In the genomic region with DNA sequence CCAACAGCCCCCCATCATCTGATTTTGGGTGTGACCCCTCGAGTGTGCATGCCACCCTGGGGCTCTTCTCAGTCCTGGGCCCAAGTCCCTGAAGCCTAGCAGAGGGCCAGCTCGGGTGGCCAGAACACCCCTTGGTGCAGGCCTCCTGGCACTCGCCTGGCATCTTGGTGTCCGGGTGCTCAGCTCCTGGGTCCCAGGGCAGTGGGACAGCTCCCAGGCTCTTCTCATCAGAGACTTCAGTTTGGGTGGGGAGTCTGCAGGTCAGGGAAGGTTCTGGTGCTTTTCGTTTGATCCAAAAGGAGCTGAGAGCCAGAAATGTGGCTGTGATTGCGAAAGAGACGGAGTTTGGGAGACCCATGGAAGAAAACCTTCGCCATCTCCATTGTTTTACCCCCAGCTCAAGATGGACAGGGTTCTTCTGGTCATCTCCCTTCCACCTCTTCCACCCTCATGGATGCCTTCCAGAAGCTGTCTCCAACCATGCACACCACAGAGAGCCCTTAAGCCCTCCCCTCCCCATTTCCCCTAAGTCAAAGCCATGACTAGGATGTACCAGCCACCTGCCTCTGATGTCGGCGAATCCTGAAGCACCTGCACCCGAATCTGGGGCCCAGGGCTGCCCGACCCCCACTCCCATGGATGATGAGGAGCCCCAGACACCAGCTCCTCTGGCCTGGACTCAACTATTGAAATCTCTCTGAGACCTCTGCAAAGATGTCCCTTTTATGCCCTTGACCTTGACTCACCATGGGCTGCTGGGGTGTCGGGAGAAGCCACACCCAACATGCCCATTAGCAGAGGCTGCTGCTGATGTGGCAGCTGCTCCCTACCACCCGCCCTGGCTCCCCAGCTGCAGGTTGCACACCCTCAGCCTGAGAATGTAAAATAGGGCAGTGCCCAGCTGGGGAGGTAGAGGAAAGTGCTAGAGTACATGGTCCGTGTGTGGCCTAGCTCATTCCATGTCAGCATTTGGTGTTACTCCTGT, we compare ENCODE assay signal across 18 cellular contexts. TPM values are rescaled to one million over a fixed set of nuclear protein-coding genes. Genes with fewer than 3 reads are reported as not detected.
DNase-seq lines count a peak whose midpoint lies in the region; ATAC-seq, FAIRE-seq and TF ChIP-seq lines count a peak whose summit lies in the region.
"Had no signal": no experiment of that assay in that cellular context is flagged by ENCODE, and none has a peak within 500 bp of the region (broad histone marks: within the 10 kb centered on the region; RNA-seq: fewer than 3 reads in every experiment).

No MANE protein-coding gene starts in this region.

- no peak overlapping the region for H2AK5ac ChIP-seq in H9 (ENCODE audit: insufficient read length, low read length)
- H2AK5ac ChIP-seq in H1 (ENCODE audit: low read depth, low read length): 0 out of 2 replicates have a peak overlapping the region, but pooled peaks have one; percentile 8

- no peak overlapping the region for H3K27ac Mint-ChIP-seq in H9
- H3K27ac Mint-ChIP-seq: CD8-positive, alpha-beta memory T cell; HFFc6 had no signal

- H4K91ac ChIP-seq in H9 (ENCODE audit: insufficient read length, low read depth, low read length) (no peak overlapping the region), H1 (replicated peaks; ENCODE audit: insufficient read length, low read length) (no peak overlapping the region)

- no peak for ATAC-seq in GM18511 (IDR thresholded peaks at IDR 0.05; ENCODE audit: unreplicated experiment)

- no peak overlapping the region for H3T11ph ChIP-seq in H9 (ENCODE audit: low read length)

- H3K27me3 Mint-ChIP-seq in H9 (ENCODE audit: low read depth): no peaks in the 10 kb centered on the region; the same call in none of the 2 replicates

- H4K8ac ChIP-seq in H9 (replicated peaks; ENCODE audit: insufficient read length, low read depth, low read length) (no peak overlapping the region), H1 (ENCODE audit: extremely low read depth, insufficient read depth, low read length) (no peak overlapping the region)

- TF ChIP-seq EP300 in H1 (IDR thresholded peaks at IDR 0.05; ENCODE audit: borderline replicate concordance in 1 of 2, low read depth in 2 of 2, low read length in 2 of 2): no peak

- no peak overlapping the region for H4K5ac ChIP-seq in H9 (ENCODE audit: insufficient read length, low read depth, low read length)
- no peak overlapping the region for H4K5ac ChIP-seq in H1 (ENCODE audit: insufficient read length, low read depth, low read length)

- TF ChIP-seq RAD21 in H1 (IDR thresholded peaks at IDR 0.05 in 1 of 2, conservative IDR thresholded peaks at IDR 0.05 in 1 of 2; ENCODE audit: low read depth in 2 of 2, low read length in 2 of 2): no peak

- H3K23me2 ChIP-seq in H9 (ENCODE audit: insufficient read length, low read depth, low read length, poor library complexity, severe bottlenecking) (no peaks in the 10 kb centered on the region), H1 (ENCODE audit: low read depth, low read length) (no peaks in the 10 kb centered on the region)

- H2BK20ac ChIP-seq in H9 (ENCODE audit: low read depth, low read length, poor library complexity, severe bottlenecking) (no peak overlapping the region), H1 (ENCODE audit: low read length) (no peak overlapping the region)

- H3K27ac ChIP-seq in H9 (ENCODE audit: insufficient read length, low read depth, low read length) (no peak overlapping the region), H1 (ENCODE audit: low read depth, low read length) (no peak overlapping the region)
- H3K27ac ChIP-seq: RWPE1 had no signal

- H3K4me2 ChIP-seq in H9 (ENCODE audit: insufficient read depth, insufficient read length, low read length) (no peak overlapping the region), H1 (ENCODE audit: insufficient read depth in 1 of 2, low read depth in 2 of 2, low read length in 2 of 2) (no peak overlapping the region)

- CTCF ChIA-PET in H1 (lab: Charles Lee; ENCODE audit: partially characterized antibody): interaction anchor here (0.9 to 19.4 kb wide), 10 partner anchors 15 to 293 kb away, joined by 3 to 162 read pairs (median 4); no protein-coding TSS in a partner anchor

- peaks cover 0 to 4% (median 0%) of the 10 kb centered on the region in 3 experiments; a peak in 2 of 7 replicates for H3K36me3 Mint-ChIP-seq in H9 (ENCODE audit: insufficient read depth in 1 of 3, low read depth in 3 of 3)
- H3K36me3 Mint-ChIP-seq: CD8-positive, alpha-beta memory T cell had no signal

- H2AFZ ChIP-seq in H9 (ENCODE audit: low read length): no peak overlapping the region
- no peak overlapping the region for H2AFZ ChIP-seq in H1 (ENCODE audit: low read length)

- H4K20me1 ChIP-seq in H9 (ENCODE audit: control insufficient read depth, insufficient read depth, insufficient read length) (no peaks in the 10 kb centered on the region), H1 (replicated peaks in 1 of 2; ENCODE audit: control insufficient read depth in 1 of 2, insufficient read depth in 2 of 2, low read length in 2 of 2) (peaks cover 0 to 2% of the 10 kb centered on the region in 2 experiments)

- no peak overlapping the region for H3K4me3 Mint-ChIP-seq in H9
- H3K4me3 Mint-ChIP-seq: CD8-positive, alpha-beta memory T cell; HFFc6 had no signal

- no CpG with 5 or more reads among the region's 15 CpGs for WGBS in H9 (ENCODE audit: extremely low coverage, insufficient read length, low lambda C conversion rate)
- WGBS in H1 (ENCODE audit: extremely low coverage in 1 of 2, insufficient coverage in 1 of 2, insufficient read length in 1 of 2, insufficient replicate concordance in 2 of 2, low coverage in 1 of 2, low lambda C conversion rate in 2 of 2, missing lambda C conversion rate in 1 of 2), 2 experiments: 91% methylated on average over 13 of the region's 15 CpGs; no CpG with 5 or more reads in 1 of the 2 experiments

- no peak overlapping the region for H3K18ac ChIP-seq in H9 (ENCODE audit: insufficient read length, low read depth, low read length)
- no peak overlapping the region for H3K18ac ChIP-seq in H1 (ENCODE audit: extremely low read depth, low read length)

- H3K79me1 ChIP-seq in H9 (ENCODE audit: insufficient read depth, low read depth, low read length, poor library complexity, severe bottlenecking) (no peaks in the 10 kb centered on the region), H1 (ENCODE audit: low read depth, low read length) (no peaks in the 10 kb centered on the region)

- H2BK12ac ChIP-seq in H9 (ENCODE audit: insufficient read length, low read depth, low read length): no peak overlapping the region
- no peak overlapping the region for H2BK12ac ChIP-seq in H1 (ENCODE audit: low read depth, low read length)

- H3K23ac ChIP-seq in H9 (ENCODE audit: insufficient read length, low read depth, low read length): no peak overlapping the region
- no peak overlapping the region for H3K23ac ChIP-seq in H1 (ENCODE audit: insufficient read length)

- H3K27me3 ChIP-seq in H9 (ENCODE audit: insufficient read depth, low read length) (no peaks in the 10 kb centered on the region), H1 (replicated peaks in 1 of 4; ENCODE audit: control insufficient read depth in 3 of 4, extremely low read depth in 1 of 4, insufficient read depth in 3 of 4, low read length in 3 of 4) (no peaks in the 10 kb centered on the region; a peak in 1 of 7 replicates)

- H3K14ac ChIP-seq in H9 (ENCODE audit: insufficient read depth, low read length) (no peak overlapping the region), H1 (ENCODE audit: insufficient read length) (no peak overlapping the region)

- no peak overlapping the region for H3K4me3 ChIP-seq in H1 (ENCODE audit: extremely low read depth in 1 of 4, insufficient read depth in 2 of 4, low read depth in 3 of 4, low read length in 4 of 4)

- H3K4me1 Mint-ChIP-seq in H9: peaks cover 6 to 8% of the 10 kb centered on the region in 2 experiments; a peak in 2 of 4 replicates
- H3K4me1 Mint-ChIP-seq: CD8-positive, alpha-beta memory T cell had no signal

- H3K9me3 Mint-ChIP-seq in H9: no peaks in the 10 kb centered on the region
- H3K9me3 Mint-ChIP-seq: HFFc6 had no signal

- peak; percentile 6 for DNase-seq in D341Med (ENCODE audit: low spot score)
- peak; percentile 13 for DNase-seq in H9
- DNase-seq in H1 (ENCODE audit: low read depth in 1 of 2, low spot score in 2 of 2): peak in 1 of 2 experiments; percentile 22
- peak; percentile 4 for DNase-seq in stimulated activated CD8-positive, alpha-beta memory T cell treated with anti-CD3 and anti-CD28 coated beads, Interleukin-4, amount 100 ng/mL, for 48 hours
- no peak for DNase-seq in SW480 (ENCODE audit: low spot score)
- no peak for DNase-seq in erythroblast (lab: John Stamatoyannopoulos, UW)
- DNase-seq: C1 segment of cervical spinal cord; CD8-positive, alpha-beta memory T cell; HFFc6; NCI-H1417 treated with DMSO at 0.1 percent for 48 hours; NCI-H1930; NCI-H345; NCI-H524 treated with DMSO at 0.1 percent for 48 hours had no signal

- H3K56ac ChIP-seq in H9 (ENCODE audit: insufficient read length, low read depth, low read length) (no peak overlapping the region), H1 (replicated peaks; ENCODE audit: insufficient read length, low read depth, low read length) (no peak overlapping the region)

- FAIRE-seq in H1 (lab: Jason Lieb, UNC): no peak
- FAIRE-seq: D721Med, GM12891 had no signal

- H2BK15ac ChIP-seq in H9 (ENCODE audit: low read depth, low read length) (no peak overlapping the region), H1 (ENCODE audit: low read length) (no peak overlapping the region)

- TF ChIP-seq CTCF in H9 (conservative IDR thresholded peaks at IDR 0.05) (no peak), H1 (IDR thresholded peaks at IDR 0.05; ENCODE audit: control extremely low read depth in 1 of 3, insufficient read depth in 1 of 3, low read depth in 1 of 3, low read length in 3 of 3) (no peak)

- H3K9ac ChIP-seq in H9 (ENCODE audit: extremely low read depth, insufficient read length, low read length): no peak overlapping the region
- no peak overlapping the region for H3K9ac ChIP-seq in H1 (replicated peaks in 1 of 4; ENCODE audit: extremely low read depth in 1 of 4, low read depth in 3 of 4, low read length in 3 of 4)

- H2BK5ac ChIP-seq in H9 (ENCODE audit: insufficient read length, low read length) (no peak overlapping the region), H1 (ENCODE audit: low read depth, low read length) (no peak overlapping the region)

- H2BK120ac ChIP-seq in H9 (ENCODE audit: low read depth, low read length, poor library complexity, severe bottlenecking) (no peak overlapping the region), H1 (replicated peaks; ENCODE audit: low read depth, low read length) (no peak overlapping the region)

- H3K4me1 ChIP-seq in H9 (ENCODE audit: insufficient read depth, low read length) (no peaks in the 10 kb centered on the region), H1 (replicated peaks in 1 of 4; ENCODE audit: control insufficient read depth in 3 of 4, insufficient read depth in 4 of 4, low read length in 3 of 4) (no peaks in the 10 kb centered on the region; a peak in 1 of 7 replicates)

- TF ChIP-seq POLR2A in H1 (IDR thresholded peaks at IDR 0.05; ENCODE audit: control extremely low read depth in 1 of 2, low read depth in 2 of 2, low read length in 2 of 2): no peak
- TF ChIP-seq POLR2A in erythroblast (IDR thresholded peaks at IDR 0.05; ENCODE audit: low read length): no peak

- H3K9me3 ChIP-seq in H9 (ENCODE audit: control insufficient read depth, low read depth, low read length) (no peaks in the 10 kb centered on the region), H1 (ENCODE audit: insufficient read depth in 2 of 2, low read depth in 1 of 2, low read length in 1 of 2) (no peaks in the 10 kb centered on the region)

- no peaks in the 10 kb centered on the region for H3K79me2 ChIP-seq in H9 (ENCODE audit: insufficient read depth, low read length)
- H3K79me2 ChIP-seq in H1 (ENCODE audit: control insufficient read depth in 1 of 2, insufficient read depth in 2 of 2, low read length in 2 of 2): no peaks in the 10 kb centered on the region

- no peaks in the 10 kb centered on the region for H3K36me3 ChIP-seq in H1 (ENCODE audit: control insufficient read depth in 2 of 4, insufficient read depth in 4 of 4, low read length in 3 of 4)

- POLR2A ChIA-PET in H1 (lab: Charles Lee; ENCODE audit: partially characterized antibody): no interaction called here

- no peak overlapping the region for H3K4ac ChIP-seq in H9 (ENCODE audit: low read depth, low read length)
- no peak overlapping the region for H3K4ac ChIP-seq in H1 (replicated peaks; ENCODE audit: insufficient read length, low read depth, low read length)

RNA-seq across cellular contexts. Expression of gene ADCYAP1R1, which starts 55.3 kb away (rescaled TPM):
- total RNA-seq in H9 (2021): 7.4 and 8.9 TPM in 2 replicates
- total RNA-seq in H1 (2021; fragmentation: NEBNext Ultra II Directional; extraction: Animal tissue kit (Norgen Biotek cat#: 25700)): 13.7 and 14.6 TPM in 2 replicates
- polyA plus RNA-seq in H1 (2011; rRNA removed): 14.4 and 16.4 TPM in 2 replicates
- polyA plus RNA-seq in H1 (2011; cell fraction: cytosol; rRNA removed): 15.8 TPM
- 20.0 TPM for polyA plus RNA-seq in H1 (2011; cell fraction: nucleus; rRNA removed)
- polyA plus RNA-seq in H1 (2012, experiment 1 of 2): 11.8 to 14.0 TPM (median 12.5 TPM) in 4 replicates
- polyA plus RNA-seq in H1 (2012, experiment 2 of 2): 6.5 TPM
- polyA plus RNA-seq in H1 (2013, experiment 1 of 2): 6.0 TPM
- 6.7 TPM for polyA plus RNA-seq in H1 (2013, experiment 2 of 2)
- 56.9 and 70.7 TPM in 2 replicates for polyA minus RNA-seq in H1 (2011; rRNA and poly(A)+ RNA removed)
- polyA minus RNA-seq in H1 (2011; cell fraction: cytosol; rRNA and poly(A)+ RNA removed): 14.1 TPM
- polyA minus RNA-seq in H1 (2011; cell fraction: nucleus; rRNA and poly(A)+ RNA removed): 18.9 TPM
- total RNA-seq: CD8-positive, alpha-beta memory T cell; M059J had no signal
- polyA plus RNA-seq: CD8-positive, alpha-beta memory T cell had no signal

Comparison
In these comparisons a context has a peak if more than half of its experiments do, and no peak if none do; other contexts are left out.
1. DNase-seq: peak in D341Med (single experiment), H9 (single experiment) and stimulated activated CD8-positive, alpha-beta memory T cell treated with anti-CD3 and anti-CD28 coated beads, Interleukin-4, amount 100 ng/mL, for 48 hours (single experiment); none in SW480 (single experiment) and erythroblast (0 of 2).